Comparison of ENCODE assay signal across 8 cellular contexts in genomic region chr11:1899686-1900085, GRCh38. TPM values are rescaled to one million over a fixed set of nuclear protein-coding genes. Genes with fewer than 3 reads are reported as not detected.
"Had no signal": no experiment of that assay in that cellular context is flagged by ENCODE, and none has a peak within 500 bp of the region (broad histone marks: within the 10 kb centered on the region; RNA-seq: fewer than 3 reads in every experiment).

No MANE protein-coding gene starts in this region.

- H3K4me3 ChIP-seq: K562 had no signal

- FAIRE-seq: HepG2, HTR-8/SVneo, K562 had no signal

- H3K27ac ChIP-seq: HL-60 had no signal

- DNase-seq: IMR-90, KBM-7 had no signal

- ATAC-seq: HepG2, K562 had no signal

RNA-seq across cellular contexts. Expression of gene PRR33, which starts 8.0 kb away (rescaled TPM):
- total RNA-seq: HepG2, HT-29, HT1080, IMR-90, K562 had no signal
- polyA plus RNA-seq: HepG2, IMR-90, K562 had no signal

RNA-seq across cellular contexts. Expression of gene TNNT3, which starts 19.8 kb away (rescaled TPM):
- total RNA-seq: HepG2, HT-29, HT1080, IMR-90, K562 had no signal
- polyA plus RNA-seq: HepG2, IMR-90 had no signal

RNA-seq across cellular contexts. Expression of gene LSP1, which starts 46.8 kb away (rescaled TPM):
- total RNA-seq: IMR-90 had no signal
- polyA plus RNA-seq: IMR-90 had no signal
